In the genomic region with DNA sequence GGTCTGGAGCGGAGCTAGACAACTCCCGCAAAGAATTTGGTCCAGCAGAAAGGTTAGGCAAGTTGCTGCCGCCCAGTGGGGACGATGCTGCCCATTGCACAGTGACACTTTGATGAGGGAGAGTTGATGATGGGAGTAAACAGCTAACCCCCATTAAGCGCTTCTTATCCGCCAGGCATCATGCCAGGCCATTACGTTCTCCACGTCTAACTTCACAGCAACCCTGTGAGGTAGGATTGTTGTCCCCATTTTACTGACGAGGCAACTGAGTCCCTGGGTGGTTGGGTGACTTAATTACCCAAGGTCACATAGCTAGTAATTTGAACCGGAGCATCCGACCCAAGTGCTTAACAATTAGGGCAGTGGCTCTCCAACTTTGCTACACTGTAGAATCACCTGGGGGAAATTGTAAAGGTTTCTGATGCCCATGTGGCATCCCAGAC, we compare ENCODE assay signal across 8 cellular contexts. TPM values are rescaled to one million over a fixed set of nuclear protein-coding genes. Genes with fewer than 3 reads are reported as not detected.
DNase-seq lines count a peak whose midpoint lies in the region; ATAC-seq and TF ChIP-seq lines count a peak whose summit lies in the region.

No MANE protein-coding gene starts in this region.

- DNase-seq in SK-N-SH: no peak
- peak; percentile 27 for DNase-seq in NCI-H1105 treated with DMSO at 0.1 percent for 48 hours (lab: John Stamatoyannopoulos, UW)
- DNase-seq in coronary artery (ENCODE audit: low spot score): no peak
- DNase-seq in NOMO-1 treated with dmso at 0.1 percent for 144 hours (lab: John Stamatoyannopoulos, UW; ENCODE audit: unreplicated experiment): no peak
- no peak for DNase-seq in stimulated activated CD4-positive, alpha-beta T cell treated with anti-CD3 and anti-CD28 coated beads, Interleukin-15, amount 100 ng/mL, for 24 hours

- 9% methylated on average over 11 of the region's 11 CpGs for WGBS in SK-N-SH (ENCODE audit: low lambda C conversion rate)

- peak overlapping the region; percentile 79 to 89 for H3K4me3 ChIP-seq in SK-N-SH (ENCODE audit: low read depth in 2 of 2, low read length in 1 of 2)
- peak overlapping the region; percentile 99 for H3K4me3 ChIP-seq in coronary artery
- peak overlapping the region; percentile 9 for H3K4me3 ChIP-seq in mucosa of stomach (ENCODE audit: low read length)

- H3K4me1 ChIP-seq in SK-N-SH (ENCODE audit: control insufficient read depth in 1 of 2, insufficient read depth in 2 of 2, low read depth in 1 of 2, low read length in 1 of 2): peaks cover 0 to 17% of the 10 kb centered on the region in 2 experiments; a peak in 2 of 4 replicates
- H3K4me1 ChIP-seq in mucosa of stomach (ENCODE audit: control insufficient read depth, insufficient read depth, low read length): peaks cover 10% of the 10 kb centered on the region

- H3K79me2 ChIP-seq in SK-N-SH (ENCODE audit: insufficient read depth): peaks cover 56% of the 10 kb centered on the region

- CTCF ChIA-PET in SK-N-SH (lab: Yijun Ruan, JAX): interaction anchor here (1.1 to 4.6 kb wide), 9 partner anchors 10 to 40 kb away, joined by 3 to 46 read pairs (median 7); a partner anchor contains a TSS

- no peak overlapping the region for H2AFZ ChIP-seq in SK-N-SH (ENCODE audit: low read depth)

- H3K9ac ChIP-seq in SK-N-SH (peak overlapping the region; percentile 68), mucosa of stomach (ENCODE audit: low read length) (peak overlapping the region; percentile 81)

- H3K36me3 ChIP-seq in SK-N-SH (replicated peaks in 1 of 2; ENCODE audit: control insufficient read depth in 1 of 2, insufficient read depth in 2 of 2, low read length in 1 of 2) (no peaks in the 10 kb centered on the region), mucosa of stomach (ENCODE audit: control insufficient read depth, insufficient read depth, low read length) (no peaks in the 10 kb centered on the region)

- H3K27ac ChIP-seq in SK-N-SH (ENCODE audit: low read depth in 2 of 2, low read length in 1 of 2) (peak overlapping the region; percentile 65 to 86; a peak in 3 of 4 replicates), coronary artery (peak overlapping the region; percentile 84 to 98)

- no peak; the same call in 2 of the 3 replicates for ATAC-seq in SK-N-SH treated with all-trans-retinoic acid at 6 μM for 48 hours
- ATAC-seq in GM19463 (IDR thresholded peaks at IDR 0.05; ENCODE audit: unreplicated experiment): no peak

- POLR2A ChIA-PET in SK-N-SH (lab: Yijun Ruan, JAX): interaction anchor here (0.7 to 2.4 kb wide), 4 partner anchors 26 to 193 kb away, joined by 3 to 22 read pairs (median 12); a partner anchor contains a TSS

- no peak for TF ChIP-seq EP300 in SK-N-SH (IDR thresholded peaks at IDR 0.05; ENCODE audit: borderline replicate concordance in 1 of 2, low read depth in 1 of 2, low read length in 1 of 2)

- peaks cover 48% of the 10 kb centered on the region for H4K20me1 ChIP-seq in SK-N-SH (ENCODE audit: insufficient read depth)

- peak; percentile 27; the same call in 1 of the 2 replicates for TF ChIP-seq RAD21 in SK-N-SH (IDR thresholded peaks at IDR 0.05; ENCODE audit: low read length)

- no peaks in the 10 kb centered on the region for H3K9me2 ChIP-seq in SK-N-SH

- H3F3A ChIP-seq in SK-N-SH (replicated peaks; ENCODE audit: insufficient read depth): no peaks in the 10 kb centered on the region

- peak overlapping the region; percentile 66 for H3K4me2 ChIP-seq in SK-N-SH

- TF ChIP-seq CTCF in SK-N-SH (IDR thresholded peaks at IDR 0.05) (peak; percentile 34), coronary artery (IDR thresholded peaks at IDR 0.05) (no peak)

- no peaks in the 10 kb centered on the region for H3K27me3 ChIP-seq in SK-N-SH (ENCODE audit: insufficient read depth)
- no peaks in the 10 kb centered on the region for H3K27me3 ChIP-seq in mucosa of stomach (ENCODE audit: control insufficient read depth, insufficient read depth, low read length)

- H3K9me3 ChIP-seq in SK-N-SH (no peaks in the 10 kb centered on the region), mucosa of stomach (ENCODE audit: control insufficient read depth, low read length) (no peaks in the 10 kb centered on the region)

TF ChIP-seq in SK-N-SH, 30 proteins besides CTCF, POLR2A, EP300 and RAD21:
- TF ChIP-seq YY1 (IDR thresholded peaks at IDR 0.05; ENCODE audit: low read depth) (no peak), MEF2A (IDR thresholded peaks at IDR 0.05; ENCODE audit: borderline replicate concordance, low read depth) (no peak)
- TF ChIP-seq, protein P1, sequence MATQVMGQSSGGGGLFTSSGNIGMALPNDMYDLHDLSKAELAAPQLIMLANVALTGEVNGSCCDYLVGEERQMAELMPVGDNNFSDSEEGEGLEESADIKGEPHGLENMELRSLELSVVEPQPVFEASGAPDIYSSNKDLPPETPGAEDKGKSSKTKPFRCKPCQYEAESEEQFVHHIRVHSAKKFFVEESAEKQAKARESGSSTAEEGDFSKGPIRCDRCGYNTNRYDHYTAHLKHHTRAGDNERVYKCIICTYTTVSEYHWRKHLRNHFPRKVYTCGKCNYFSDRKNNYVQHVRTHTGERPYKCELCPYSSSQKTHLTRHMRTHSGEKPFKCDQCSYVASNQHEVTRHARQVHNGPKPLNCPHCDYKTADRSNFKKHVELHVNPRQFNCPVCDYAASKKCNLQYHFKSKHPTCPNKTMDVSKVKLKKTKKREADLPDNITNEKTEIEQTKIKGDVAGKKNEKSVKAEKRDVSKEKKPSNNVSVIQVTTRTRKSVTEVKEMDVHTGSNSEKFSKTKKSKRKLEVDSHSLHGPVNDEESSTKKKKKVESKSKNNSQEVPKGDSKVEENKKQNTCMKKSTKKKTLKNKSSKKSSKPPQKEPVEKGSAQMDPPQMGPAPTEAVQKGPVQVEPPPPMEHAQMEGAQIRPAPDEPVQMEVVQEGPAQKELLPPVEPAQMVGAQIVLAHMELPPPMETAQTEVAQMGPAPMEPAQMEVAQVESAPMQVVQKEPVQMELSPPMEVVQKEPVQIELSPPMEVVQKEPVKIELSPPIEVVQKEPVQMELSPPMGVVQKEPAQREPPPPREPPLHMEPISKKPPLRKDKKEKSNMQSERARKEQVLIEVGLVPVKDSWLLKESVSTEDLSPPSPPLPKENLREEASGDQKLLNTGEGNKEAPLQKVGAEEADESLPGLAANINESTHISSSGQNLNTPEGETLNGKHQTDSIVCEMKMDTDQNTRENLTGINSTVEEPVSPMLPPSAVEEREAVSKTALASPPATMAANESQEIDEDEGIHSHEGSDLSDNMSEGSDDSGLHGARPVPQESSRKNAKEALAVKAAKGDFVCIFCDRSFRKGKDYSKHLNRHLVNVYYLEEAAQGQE (IDR thresholded peaks at IDR 0.05; ENCODE audit: low read depth, low read length): no peak
TF ChIP-seq in SK-N-SH: peak in this region for 0.

TF ChIP-seq in SK-N-SH treated with all-trans-retinoic acid at 6 μM for 48 hours, 23 proteins besides CTCF, POLR2A, EP300 and RAD21:
- TF ChIP-seq ISL1 (CRISPR knock-in tag; IDR thresholded peaks at IDR 0.05) (no peak), GLIS3 (CRISPR knock-in tag; IDR thresholded peaks at IDR 0.05) (no peak)

RNA-seq across cellular contexts. Expression of a gene that starts 0.7 kb away (rescaled TPM):
- 10.8 and 14.7 TPM in 2 replicates for polyA plus RNA-seq in SK-N-SH (2012; rRNA removed)
- polyA plus RNA-seq in SK-N-SH (2012; cell fraction: cytosol; rRNA removed): 10.9 and 11.0 TPM in 2 replicates
- 23.1 and 48.0 TPM in 2 replicates for polyA plus RNA-seq in SK-N-SH (2012; cell fraction: nucleus; rRNA removed)

RNA-seq across cellular contexts. Expression of a gene that starts 38.2 kb away (rescaled TPM):
- polyA plus RNA-seq in SK-N-SH (2012; rRNA removed): 34.9 and 40.3 TPM in 2 replicates
- polyA plus RNA-seq in SK-N-SH (2012; cell fraction: cytosol; rRNA removed): 25.4 and 27.5 TPM in 2 replicates
- polyA plus RNA-seq in SK-N-SH (2012; cell fraction: nucleus; rRNA removed): 112 and 173 TPM in 2 replicates

Comparison
In these comparisons a context has a peak if more than half of its experiments do, and no peak if none do; other contexts are left out.
1. H3K4me3 ChIP-seq: peak in every context shown above with its lines; median percentile 99 in coronary artery; 84 in SK-N-SH; 9 in mucosa of stomach.